In the genomic region with DNA sequence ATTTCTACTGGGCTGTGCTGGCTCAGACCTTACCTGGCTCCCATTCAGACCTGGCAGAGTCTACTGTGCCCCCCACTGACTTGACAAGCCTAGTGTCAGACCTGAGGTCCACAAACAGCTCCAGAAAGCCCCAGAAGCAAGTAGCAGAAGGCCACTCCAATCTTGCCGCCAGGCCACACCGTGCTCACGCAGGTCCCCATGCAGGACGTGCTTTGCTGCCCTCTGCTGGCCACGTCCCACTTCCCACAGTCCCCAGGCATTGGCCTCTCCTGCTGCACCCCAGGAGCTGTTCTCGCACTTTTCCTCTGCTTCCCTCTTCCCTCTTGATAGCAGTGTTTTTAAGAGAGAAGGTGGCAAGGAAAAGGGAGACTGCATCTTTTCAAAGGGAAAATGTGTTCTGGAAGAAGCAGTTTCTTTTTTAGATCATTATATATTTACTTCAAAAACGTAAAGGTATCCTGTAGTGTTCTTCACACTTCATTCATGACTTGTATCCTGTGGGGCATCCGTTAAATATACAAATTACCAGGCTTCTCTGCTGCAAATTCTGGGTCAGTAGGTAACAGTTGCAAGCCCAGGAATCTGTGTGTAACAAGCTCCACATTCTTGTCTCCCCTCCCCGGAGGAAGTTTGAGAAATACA, we compare ENCODE assay signal across 8 cellular contexts.
DNase-seq lines count a peak whose midpoint lies in the region; ATAC-seq and TF ChIP-seq lines count a peak whose summit lies in the region.

No MANE protein-coding gene starts in this region.

- H3K79me2 ChIP-seq in OCI-LY7 (ENCODE audit: insufficient read depth, low read depth, low read length) = no peaks in the 10 kb centered on the region

- no peaks in the 10 kb centered on the region for H3K9me3 Mint-ChIP-seq in natural killer cell
- no peaks in the 10 kb centered on the region for H3K9me3 Mint-ChIP-seq in stimulated activated naive B cell treated with anti-CD40 and anti-IgM and Interleukin-4, amounts not matched to agents 10 μg/mL and 1 μg/mL and 100 μg/mL, for 72 hours

- no peaks in the 10 kb centered on the region for H3K36me3 Mint-ChIP-seq in natural killer cell
- H3K36me3 Mint-ChIP-seq in stimulated activated naive B cell treated with anti-CD40 and anti-IgM and Interleukin-4, amounts not matched to agents 10 μg/mL and 1 μg/mL and 100 μg/mL, for 72 hours = no peaks in the 10 kb centered on the region

- no peaks in the 10 kb centered on the region for H4K20me1 ChIP-seq in OCI-LY7 (ENCODE audit: insufficient read depth, low read length)

- no peaks in the 10 kb centered on the region for H3K9me2 ChIP-seq in OCI-LY7 (ENCODE audit: insufficient read depth, low read length)

- H3K4me1 Mint-ChIP-seq in natural killer cell = peaks cover 15 to 17% of the 10 kb centered on the region in 2 donors
- peaks cover 3 to 5% of the 10 kb centered on the region in 2 donors for H3K4me1 Mint-ChIP-seq in stimulated activated naive B cell treated with anti-CD40 and anti-IgM and Interleukin-4, amounts not matched to agents 10 μg/mL and 1 μg/mL and 100 μg/mL, for 72 hours

- ATAC-seq in GM21576 (IDR thresholded peaks at IDR 0.05; ENCODE audit: unreplicated experiment) = peak; percentile 97
- peak; percentile 91 to 100 (median 98) for ATAC-seq in natural killer cell
- ATAC-seq in stimulated activated naive B cell treated with anti-CD40 and anti-IgM and Interleukin-4, amounts not matched to agents 10 μg/mL and 1 μg/mL and 100 μg/mL, for 72 hours (replicated peaks) = peak; percentile 100

- no peak overlapping the region for H3K27ac Mint-ChIP-seq in natural killer cell
- H3K27ac Mint-ChIP-seq in stimulated activated naive B cell treated with anti-CD40 and anti-IgM and Interleukin-4, amounts not matched to agents 10 μg/mL and 1 μg/mL and 100 μg/mL, for 72 hours = no peak overlapping the region

- TF ChIP-seq CTCF in OCI-LY7 (conservative IDR thresholded peaks at IDR 0.05; ENCODE audit: low read length) (peak; percentile 96), esophagus muscularis mucosa (IDR thresholded peaks at IDR 0.05) (peak; percentile 63 to 95 (median 77)), natural killer cell (IDR thresholded peaks at IDR 0.05) (peak; percentile 91)

- no peak for TF ChIP-seq POLR2A in esophagus muscularis mucosa (IDR thresholded peaks at IDR 0.05; ENCODE audit: low read depth)

- no peak overlapping the region for H3K4me3 Mint-ChIP-seq in natural killer cell
- no peak overlapping the region for H3K4me3 Mint-ChIP-seq in stimulated activated naive B cell treated with anti-CD40 and anti-IgM and Interleukin-4, amounts not matched to agents 10 μg/mL and 1 μg/mL and 100 μg/mL, for 72 hours

- POLR2A ChIA-PET in OCI-LY7 (lab: Charles Lee) = interaction anchor here (0.5 to 0.6 kb wide), 3 partner anchors 20 to 76 kb away, joined by 3 to 4 read pairs (median 3); no protein-coding TSS in a partner anchor

- H2AFZ ChIP-seq in OCI-LY7 (ENCODE audit: low read length) = peak overlapping the region; percentile 4; the same call in 1 of the 2 replicates

- DNase-seq in DMS79 treated with DMSO at 0.1 percent for 48 hours (lab: John Stamatoyannopoulos, UW) = peak; percentile 54
- DNase-seq in HuH-7 (ENCODE audit: low spot score) = peak; percentile 86
- DNase-seq in OCI-LY7 (ENCODE audit: low spot score) = peak; percentile 82
- peak; percentile 69 for DNase-seq in activated T-cell treated with anti-CD3 and anti-CD28 coated beads for 24 hours (ENCODE audit: low read depth)
- no peak for DNase-seq in esophagus muscularis mucosa (ENCODE audit: extremely low spot score)
- peak; percentile 72 for DNase-seq in natural killer cell
- peak; percentile 67 for DNase-seq in stimulated activated naive B cell treated with anti-CD40 and anti-IgM and Interleukin-4, amounts not matched to agents 10 μg/mL and 1 μg/mL and 100 μg/mL, for 72 hours

- H3K9me3 ChIP-seq in OCI-LY7 (ENCODE audit: low read length) (no peaks in the 10 kb centered on the region), esophagus muscularis mucosa (no peaks in the 10 kb centered on the region)

- H3K27me3 ChIP-seq in esophagus muscularis mucosa = no peaks in the 10 kb centered on the region

- H3K27ac ChIP-seq in OCI-LY7 (ENCODE audit: low read depth, low read length, poor library complexity, severe bottlenecking) (no peak overlapping the region), esophagus muscularis mucosa (replicated peaks in 1 of 4) (no peak overlapping the region)

- no peaks in the 10 kb centered on the region for H3K4me1 ChIP-seq in OCI-LY7 (ENCODE audit: insufficient read depth, low read length, poor library complexity, severe bottlenecking)
- peaks cover 0 to 5% (median 0%) of the 10 kb centered on the region in 4 donors for H3K4me1 ChIP-seq in esophagus muscularis mucosa

- CTCF ChIA-PET in OCI-LY7 (lab: Charles Lee; ENCODE audit: unreplicated experiment) = interaction anchor here (0.6 to 1.9 kb wide), 3 partner anchors 11 to 115 kb away, joined by 4 to 5 read pairs (median 4); no protein-coding TSS in a partner anchor

- H3K4me2 ChIP-seq in OCI-LY7 (ENCODE audit: low read length) = no peak overlapping the region

- no peak overlapping the region for H3K4me3 ChIP-seq in OCI-LY7 (ENCODE audit: low read depth, low read length, poor library complexity, severe bottlenecking)
- no peak overlapping the region for H3K4me3 ChIP-seq in esophagus muscularis mucosa

- H3K27me3 Mint-ChIP-seq in natural killer cell (ENCODE audit: low read depth in 2 of 2) = peaks cover 0 to 8% of the 10 kb centered on the region in 2 donors
- H3K27me3 Mint-ChIP-seq in stimulated activated naive B cell treated with anti-CD40 and anti-IgM and Interleukin-4, amounts not matched to agents 10 μg/mL and 1 μg/mL and 100 μg/mL, for 72 hours = peaks cover 0 to under 1% of the 10 kb centered on the region in 2 donors

- intact Hi-C loops in OCI-LY7 (cut with micrococcal nuclease; ENCODE audit: unreplicated experiment) (loop anchor here (5.0 kb wide), 1 partner anchor 1912 kb away; no protein-coding TSS in a partner anchor), esophagus muscularis mucosa (cut with DNase I) (no loop called here), natural killer cell (cut with micrococcal nuclease) (no loop called here)

- no peaks in the 10 kb centered on the region for H3K36me3 ChIP-seq in OCI-LY7 (ENCODE audit: insufficient read depth, low read length)
- H3K36me3 ChIP-seq in esophagus muscularis mucosa = no peaks in the 10 kb centered on the region

- no peak for TF ChIP-seq EP300 in esophagus muscularis mucosa (IDR thresholded peaks at IDR 0.05)

- 26% methylated on average over 8 of the region's 9 CpGs for WGBS in esophagus muscularis mucosa

- BruUV-seq in OCI-LY7 (replicated peaks; lab: Mats Ljungman, UMichigan) = no TSS peak
